In genomic region chr6:31158140-31158862, GRCh38 we compare ENCODE assay signal across 1 cellular context.
TF ChIP-seq lines count a peak whose summit lies in the region.

TSS of gene TCF19 (plus strand) at chr6:31158589. CDS start at chr6:31159470, 881 bp downstream.

TF ChIP-seq in K562, 482 proteins besides CTCF, POLR2A, EP300 and RAD21 (continued from another document and continues in another):
- 0 out of 2 replicates have a peak, but pooled peaks have one; percentile 22 for TF ChIP-seq ZBTB40 (IDR thresholded peaks at IDR 0.05)
- no peak for TF ChIP-seq ZBTB40 (CRISPR knock-in tag; IDR thresholded peaks at IDR 0.05)
- TF ChIP-seq LEF1 (IDR thresholded peaks at IDR 0.05), result 0 out of 2 replicates have a peak, but pooled peaks have one; percentile 25
- peak; percentile 79 for TF ChIP-seq TFAP4 (CRISPR knock-in tag; IDR thresholded peaks at IDR 0.05; ENCODE audit: borderline replicate concordance)
- no peak for TF ChIP-seq ZNF384 (IDR thresholded peaks at IDR 0.05; ENCODE audit: low read depth, low read length)
- 0 out of 2 replicates have a peak, but pooled peaks have one; percentile 26 for TF ChIP-seq CBX1 (IDR thresholded peaks at IDR 0.05; ENCODE audit: low read depth)
- TF ChIP-seq ZNF778 (CRISPR knock-in tag; IDR thresholded peaks at IDR 0.05), result no peak
- TF ChIP-seq FOXP1 (CRISPR knock-in tag; IDR thresholded peaks at IDR 0.05), result no peak
- peak; percentile 70; the same call in 1 of the 2 replicates for TF ChIP-seq TEAD2 (tag; IDR thresholded peaks at IDR 0.05)
- TF ChIP-seq LCOR (CRISPR knock-in tag; IDR thresholded peaks at IDR 0.05), result peak; percentile 98
- TF ChIP-seq KHSRP (IDR thresholded peaks at IDR 0.05), result no peak
- TF ChIP-seq USF2 (CRISPR knock-in tag; IDR thresholded peaks at IDR 0.05), result no peak
- 0 out of 2 replicates have a peak, but pooled peaks have one; percentile 70 for TF ChIP-seq TRIM25 (IDR thresholded peaks at IDR 0.05; ENCODE audit: borderline replicate concordance)
- TF ChIP-seq HDAC1 (IDR thresholded peaks at IDR 0.05), result peak in 1 of 2 experiments; percentile 94; a peak in 2 of 4 replicates
- no peak for TF ChIP-seq RBM22 (IDR thresholded peaks at IDR 0.05; ENCODE audit: low read depth, low read length, poor library complexity, severe bottlenecking)
- TF ChIP-seq ZBTB33 (CRISPR knock-in tag; IDR thresholded peaks at IDR 0.05), result no peak
- no peak for TF ChIP-seq EWSR1 (IDR thresholded peaks at IDR 0.05; ENCODE audit: borderline replicate concordance, low read depth, partially characterized antibody)
- TF ChIP-seq ZNF431 (CRISPR knock-in tag; IDR thresholded peaks at IDR 0.05), result no peak
- TF ChIP-seq E2F3 (CRISPR knock-in tag; IDR thresholded peaks at IDR 0.05), result peak; percentile 93
- TF ChIP-seq CREB3L1 (IDR thresholded peaks at IDR 0.05; ENCODE audit: borderline replicate concordance, low read depth), result peak; percentile 60; the same call in 1 of the 2 replicates
- TF ChIP-seq NFIC (IDR thresholded peaks at IDR 0.05), result no peak
- no peak for TF ChIP-seq ARNT (IDR thresholded peaks at IDR 0.05)
- no peak for TF ChIP-seq BDP1 (IDR thresholded peaks at IDR 0.05; ENCODE audit: insufficient read depth, insufficient read length)
- no peak for TF ChIP-seq KDM4B (IDR thresholded peaks at IDR 0.05; ENCODE audit: borderline replicate concordance in 2 of 2, low read depth in 1 of 2)
- no peak for TF ChIP-seq ZNF347 (CRISPR knock-in tag; IDR thresholded peaks at IDR 0.05; ENCODE audit: low read depth)
- no peak for TF ChIP-seq STAT5B (CRISPR knock-in tag; IDR thresholded peaks at IDR 0.05)
- TF ChIP-seq NKRF (IDR thresholded peaks at IDR 0.05; ENCODE audit: borderline replicate concordance), result peak; percentile 95
- no peak for TF ChIP-seq ZNF444 (CRISPR knock-in tag; IDR thresholded peaks at IDR 0.05)
- no peak for TF ChIP-seq REST (CRISPR knock-in tag; IDR thresholded peaks at IDR 0.05; ENCODE audit: low read depth)
- TF ChIP-seq CXXC5 (CRISPR knock-in tag; IDR thresholded peaks at IDR 0.05), result peak; percentile 97
- TF ChIP-seq ZNF584 (CRISPR knock-in tag; IDR thresholded peaks at IDR 0.05; ENCODE audit: low read depth), result no peak
- TF ChIP-seq NFE2L1 (tag; IDR thresholded peaks at IDR 0.05; ENCODE audit: borderline replicate concordance, low read depth), result no peak
- no peak for TF ChIP-seq CAMTA2 (CRISPR knock-in tag; conservative IDR thresholded peaks at IDR 0.05)
- no peak for TF ChIP-seq ZNF174 (CRISPR knock-in tag; IDR thresholded peaks at IDR 0.05)
- TF ChIP-seq ZNF644 (tag; IDR thresholded peaks at IDR 0.05; ENCODE audit: low read depth), result no peak
- TF ChIP-seq CBX2 (IDR thresholded peaks at IDR 0.05; ENCODE audit: insufficient read depth, low read length, poor library complexity, severe bottlenecking), result no peak
- peak; percentile 98 for TF ChIP-seq NEUROD1 (IDR thresholded peaks at IDR 0.05; ENCODE audit: borderline replicate concordance, low read depth, low read length, partially characterized antibody)
- no peak for TF ChIP-seq USF1 (CRISPR knock-in tag; IDR thresholded peaks at IDR 0.05)
